Comparison of ENCODE assay signal across 9 cellular contexts in the genomic region with DNA sequence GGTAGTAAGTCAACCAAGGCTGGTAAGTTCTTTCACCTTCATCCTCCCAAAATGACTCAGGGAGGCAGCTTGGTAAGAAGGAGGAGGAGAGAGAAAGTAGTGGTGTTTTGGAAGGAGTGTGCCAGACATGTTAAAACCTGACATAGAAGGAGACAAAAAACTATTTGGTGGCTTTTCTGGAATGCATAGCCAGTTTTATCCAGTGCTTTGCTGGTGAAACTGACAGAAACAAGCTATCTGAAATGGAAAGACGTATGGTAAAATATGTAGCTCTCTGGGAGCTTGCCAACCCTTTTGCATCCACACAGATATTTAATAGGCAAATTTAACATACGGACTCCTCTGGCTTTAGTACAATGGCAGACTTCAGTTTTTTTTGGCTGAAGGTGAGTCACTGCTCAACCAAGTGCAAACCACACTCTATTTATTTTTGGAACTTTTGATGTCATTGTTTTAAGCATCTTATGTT. TPM values are rescaled to one million over a fixed set of nuclear protein-coding genes. Genes with fewer than 3 reads are reported as not detected.
DNase-seq lines count a peak whose midpoint lies in the region; ATAC-seq and TF ChIP-seq lines count a peak whose summit lies in the region.
"Had no signal": no experiment of that assay in that cellular context is flagged by ENCODE, and none has a peak within 500 bp of the region (broad histone marks: within the 10 kb centered on the region; RNA-seq: fewer than 3 reads in every experiment).

No MANE protein-coding gene starts in this region.

- H3K27ac Mint-ChIP-seq in central memory CD8-positive, alpha-beta T cell (ENCODE audit: low read depth): no peak overlapping the region

- no peak overlapping the region for H4K5ac ChIP-seq in mesendoderm (ENCODE audit: low read length)

- no peak overlapping the region for H2BK15ac ChIP-seq in mesendoderm (replicated peaks; ENCODE audit: low read depth)

- H3K4me3 Mint-ChIP-seq in central memory CD8-positive, alpha-beta T cell: no peak overlapping the region

- H3K4me1 ChIP-seq in thoracic aorta (ENCODE audit: control insufficient read depth in 1 of 2, low read depth in 2 of 2): peaks cover 0 to 7% of the 10 kb centered on the region in 2 donors
- H3K4me1 ChIP-seq in mesendoderm (ENCODE audit: control insufficient read depth, low read depth, low read length): no peaks in the 10 kb centered on the region
- peaks cover 0 to 3% of the 10 kb centered on the region in 2 donors for H3K4me1 ChIP-seq in aorta (ENCODE audit: control insufficient read depth in 1 of 2, insufficient read depth in 2 of 2, low read length in 2 of 2)
- H3K4me1 ChIP-seq: parathyroid adenoma had no signal

- H2BK5ac ChIP-seq in mesendoderm (ENCODE audit: low read length): no peak overlapping the region

- H3K79me2 ChIP-seq in mesendoderm (ENCODE audit: control insufficient read depth, insufficient read depth, low read length): no peaks in the 10 kb centered on the region
- H3K79me2 ChIP-seq: parathyroid adenoma had no signal

- intact Hi-C loops in aorta (cut with DNase I): no loop called here

- H3K27ac ChIP-seq in thoracic aorta (peak overlapping the region; percentile 3 to 60), mesendoderm (ENCODE audit: low read depth, low read length) (no peak overlapping the region), aorta (ENCODE audit: low read depth in 1 of 2, low read length in 2 of 2) (peak overlapping the region in 1 of 2 donors; percentile 57)
- H3K27ac ChIP-seq: parathyroid adenoma had no signal

- no peak overlapping the region for H3K18ac ChIP-seq in mesendoderm (ENCODE audit: low read length)

- ATAC-seq in GM18502 (IDR thresholded peaks at IDR 0.05; ENCODE audit: poor library complexity, unreplicated experiment) (peak; percentile 89), GM21825 (IDR thresholded peaks at IDR 0.05; ENCODE audit: unreplicated experiment) (peak; percentile 74), thoracic aorta (ENCODE audit: insufficient number of reproducible peaks, low FRiP score, low read depth) (peak; percentile 40), aorta (ENCODE audit: low FRiP score) (no peak)
- peak; percentile 89 for ATAC-seq in central memory CD8-positive, alpha-beta T cell (replicated peaks; ENCODE audit: extremely low read depth, poor library complexity, severe bottlenecking)

- no peak overlapping the region for H3K23ac ChIP-seq in mesendoderm (ENCODE audit: low read length)

- no peak overlapping the region for H3K4me2 ChIP-seq in mesendoderm (ENCODE audit: low read length)

- TF ChIP-seq CTCF in thoracic aorta (IDR thresholded peaks at IDR 0.05): no peak

- H3K79me1 ChIP-seq in mesendoderm (ENCODE audit: low read length): no peaks in the 10 kb centered on the region

- H3K36me3 ChIP-seq in thoracic aorta (no peaks in the 10 kb centered on the region), mesendoderm (ENCODE audit: control insufficient read depth, insufficient read depth, low read length) (no peaks in the 10 kb centered on the region), aorta (ENCODE audit: control insufficient read depth in 1 of 2, insufficient read depth in 2 of 2, low read length in 1 of 2) (peaks cover 0 to 7% of the 10 kb centered on the region in 2 donors)

- H3K36me3 Mint-ChIP-seq in central memory CD8-positive, alpha-beta T cell (ENCODE audit: insufficient read depth): peaks cover 55% of the 10 kb centered on the region

- H3K9me3 ChIP-seq in thoracic aorta: no peaks in the 10 kb centered on the region
- H3K9me3 ChIP-seq in aorta (ENCODE audit: control insufficient read depth, low read length): no peaks in the 10 kb centered on the region

- H3K9ac ChIP-seq in mesendoderm (ENCODE audit: low read length): no peak overlapping the region
- H3K9ac ChIP-seq: parathyroid adenoma had no signal

- H3K9me3 Mint-ChIP-seq in central memory CD8-positive, alpha-beta T cell: no peaks in the 10 kb centered on the region

- no peak overlapping the region for H4K8ac ChIP-seq in mesendoderm (ENCODE audit: low read depth, low read length)

- DNase-seq in LHCN-M2 (ENCODE audit: low read depth) (peak; percentile 71), thoracic aorta (ENCODE audit: low spot score) (no peak), mesendoderm (no peak), D341Med (ENCODE audit: low spot score) (no peak), aorta (no peak)
- DNase-seq in central memory CD8-positive, alpha-beta T cell (ENCODE audit: low spot score in 2 of 2): no peak

- H3K27me3 Mint-ChIP-seq in central memory CD8-positive, alpha-beta T cell: no peaks in the 10 kb centered on the region

- H3K4me3 ChIP-seq in thoracic aorta (no peak overlapping the region), mesendoderm (ENCODE audit: low read length) (no peak overlapping the region), aorta (ENCODE audit: low read length in 2 of 2) (no peak overlapping the region)

- H3K27me3 ChIP-seq in thoracic aorta (replicated peaks; ENCODE audit: insufficient read depth): no peaks in the 10 kb centered on the region
- H3K27me3 ChIP-seq in mesendoderm (ENCODE audit: insufficient read depth, low read length, poor library complexity): no peaks in the 10 kb centered on the region
- no peaks in the 10 kb centered on the region for H3K27me3 ChIP-seq in aorta (ENCODE audit: control insufficient read depth in 1 of 2, insufficient read depth in 2 of 2, low read length in 1 of 2)

- no peak overlapping the region for H2BK120ac ChIP-seq in mesendoderm (ENCODE audit: low read depth, low read length)

- no peak overlapping the region for H3K56ac ChIP-seq in mesendoderm (ENCODE audit: low read length)

- H3K4ac ChIP-seq in mesendoderm (ENCODE audit: low read depth, low read length): no peak overlapping the region

- no CpG with 5 or more reads among the region's 2 CpGs for WGBS in mesendoderm (ENCODE audit: extremely low coverage, insufficient coverage, low lambda C conversion rate)
- WGBS in aorta, 2 donors: 0 to 5% methylated on average over 2 of the region's 2 CpGs

- H2AK5ac ChIP-seq in mesendoderm (ENCODE audit: low read length): no peak overlapping the region

- peaks cover 6% of the 10 kb centered on the region for H3K4me1 Mint-ChIP-seq in central memory CD8-positive, alpha-beta T cell

RNA-seq across cellular contexts. Expression of gene RAB14, which starts 45.4 kb away (rescaled TPM):
- total RNA-seq in LHCN-M2 (2014; rRNA removed) (22.0 and 29.4 TPM in 2 replicates), thoracic aorta (10 to 100 TPM; 32.9 to 39.2 TPM), aorta (10 to 100 TPM; 48.3 to 52.7 TPM)
- polyA plus RNA-seq in LHCN-M2 (2012): 32.5 TPM
- 26.2 TPM for polyA plus RNA-seq in mesendoderm (2013, experiment 1 of 2)
- 25.9 TPM for polyA plus RNA-seq in mesendoderm (2013, experiment 2 of 2)
- polyA plus RNA-seq in aorta: 10 to 100 TPM; 29.3 to 32.6 TPM
